1 cellular context compared by ENCODE assay signal in the genomic region with DNA sequence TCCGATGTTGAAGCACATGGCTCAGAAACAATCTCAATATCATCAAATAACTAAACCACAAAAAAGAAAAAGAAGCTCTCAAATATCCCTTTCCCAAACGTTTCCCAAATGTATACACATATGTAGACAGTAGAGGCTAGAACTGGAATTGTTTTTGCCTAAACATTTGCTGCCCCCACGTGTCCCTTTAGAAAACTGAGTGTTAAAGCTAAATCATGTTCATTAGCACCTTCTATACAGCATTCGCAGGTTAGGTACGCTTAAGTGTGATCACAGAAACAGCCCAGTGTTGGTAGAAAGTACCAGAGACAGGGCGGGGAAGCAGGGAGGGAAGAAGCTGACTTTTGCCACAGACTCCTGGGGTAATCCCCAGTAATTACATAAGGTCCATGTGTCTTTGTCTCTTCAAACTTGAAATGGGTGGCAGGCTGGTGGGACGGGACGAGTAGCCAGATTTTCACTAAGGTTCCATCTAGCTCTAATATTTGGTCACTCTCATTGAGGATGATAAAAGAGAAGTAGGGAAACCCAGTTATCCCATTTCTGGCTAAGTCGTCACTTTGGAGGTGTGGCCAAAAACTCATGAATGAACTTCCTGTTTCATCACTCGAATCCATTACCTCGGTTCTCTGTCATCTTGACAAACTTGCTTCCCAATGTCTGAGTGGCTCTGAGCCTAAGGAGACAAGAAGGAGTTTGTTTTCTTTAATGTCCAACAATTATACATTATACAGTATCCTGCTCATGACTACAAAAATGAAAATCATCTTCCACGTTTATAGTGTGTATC.
TF ChIP-seq lines count a peak whose summit lies in the region.

No MANE protein-coding gene starts in this region.

TF ChIP-seq in HEK293, 187 proteins besides CTCF, POLR2A, EP300 and RAD21 (continued from another document):
- 0 out of 2 replicates have a peak, but pooled peaks have one; percentile 16 for TF ChIP-seq PRDM10 (tag by site-specific recombination; IDR thresholded peaks at IDR 0.05)
- TF ChIP-seq ZBTB17 (tag by site-specific recombination; IDR thresholded peaks at IDR 0.05), result peak; percentile 85
- peak; percentile 47; the same call in 1 of the 2 replicates for TF ChIP-seq IKZF3 (tag by site-specific recombination; IDR thresholded peaks at IDR 0.05)
- peak; percentile 98 for TF ChIP-seq ZNF654 (tag by site-specific recombination; IDR thresholded peaks at IDR 0.05; ENCODE audit: low read depth)
- TF ChIP-seq ZFP37 (tag by site-specific recombination; IDR thresholded peaks at IDR 0.05), result no peak
- TF ChIP-seq, protein P1, sequence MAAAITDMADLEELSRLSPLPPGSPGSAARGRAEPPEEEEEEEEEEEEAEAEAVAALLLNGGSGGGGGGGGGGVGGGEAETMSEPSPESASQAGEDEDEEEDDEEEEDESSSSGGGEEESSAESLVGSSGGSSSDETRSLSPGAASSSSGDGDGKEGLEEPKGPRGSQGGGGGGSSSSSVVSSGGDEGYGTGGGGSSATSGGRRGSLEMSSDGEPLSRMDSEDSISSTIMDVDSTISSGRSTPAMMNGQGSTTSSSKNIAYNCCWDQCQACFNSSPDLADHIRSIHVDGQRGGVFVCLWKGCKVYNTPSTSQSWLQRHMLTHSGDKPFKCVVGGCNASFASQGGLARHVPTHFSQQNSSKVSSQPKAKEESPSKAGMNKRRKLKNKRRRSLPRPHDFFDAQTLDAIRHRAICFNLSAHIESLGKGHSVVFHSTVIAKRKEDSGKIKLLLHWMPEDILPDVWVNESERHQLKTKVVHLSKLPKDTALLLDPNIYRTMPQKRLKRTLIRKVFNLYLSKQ (tag by site-specific recombination; IDR thresholded peaks at IDR 0.05; ENCODE audit: borderline replicate concordance), result no peak
- TF ChIP-seq ZNF2 (tag by site-specific recombination; IDR thresholded peaks at IDR 0.05), result 0 out of 2 replicates have a peak, but pooled peaks have one; percentile 37
